ENCODE assay signal across 8 cellular contexts in the genomic region with DNA sequence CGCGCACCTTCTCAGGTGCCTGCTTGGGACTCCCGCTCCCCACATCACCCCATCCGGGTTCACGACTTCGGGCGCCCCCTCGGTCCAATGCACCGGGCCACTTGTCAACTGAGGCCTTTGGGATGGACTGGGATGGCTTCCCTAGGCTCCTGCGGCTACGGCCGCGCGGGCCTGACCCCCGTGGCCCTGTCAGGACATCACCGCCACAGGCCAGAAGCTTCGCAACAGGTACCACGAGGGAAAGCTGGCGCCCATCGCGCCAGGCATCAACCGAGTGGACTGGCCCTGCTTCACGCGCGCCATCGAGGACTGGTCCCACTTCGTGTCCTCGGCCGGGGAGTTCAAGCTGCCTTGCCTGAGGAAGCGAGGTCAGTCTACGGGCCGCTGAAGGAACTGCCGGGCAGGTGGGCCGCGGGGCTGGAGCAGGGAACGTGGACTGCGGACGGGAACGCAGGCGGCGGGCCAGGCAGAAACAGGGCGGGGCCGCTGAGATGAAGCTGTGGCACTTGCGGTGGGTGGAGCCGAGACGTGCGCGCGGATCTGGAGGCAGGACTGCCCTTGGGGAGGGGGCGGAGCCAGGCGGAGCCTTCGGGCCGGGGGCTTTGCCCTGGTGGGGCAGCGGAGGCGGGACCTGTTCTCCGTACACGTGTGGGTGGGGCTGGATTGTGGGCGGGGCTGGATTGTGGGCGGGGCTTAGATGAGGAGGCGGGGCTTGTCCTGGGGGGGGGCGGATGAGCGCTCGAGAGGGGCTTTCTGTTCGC. TPM values are rescaled to one million over a fixed set of nuclear protein-coding genes. Genes with fewer than 3 reads are reported as not detected.
DNase-seq lines count a peak whose midpoint lies in the region; TF ChIP-seq lines count a peak whose summit lies in the region.

No MANE protein-coding gene starts in this region.

- H3K27ac Mint-ChIP-seq in endodermal cell = no peak overlapping the region

- H3K79me1 ChIP-seq in mesendoderm (ENCODE audit: low read length) = no peaks in the 10 kb centered on the region

- no peak overlapping the region for H3K4ac ChIP-seq in mesendoderm (ENCODE audit: low read depth, low read length)

- no peak overlapping the region for H2AK5ac ChIP-seq in mesendoderm (ENCODE audit: low read length)

- no peaks in the 10 kb centered on the region for H3K79me2 ChIP-seq in mesendoderm (ENCODE audit: control insufficient read depth, insufficient read depth, low read length)

- no peak overlapping the region for H3K27ac ChIP-seq in endodermal cell (ENCODE audit: low read depth, low read length)
- H3K27ac ChIP-seq in mesendoderm (ENCODE audit: low read depth, low read length) = no peak overlapping the region

- H3K18ac ChIP-seq in mesendoderm (ENCODE audit: low read length) = no peak overlapping the region

- H3K4me3 Mint-ChIP-seq in endodermal cell = peak overlapping the region; percentile 69

- H3K36me3 ChIP-seq in endodermal cell (ENCODE audit: control insufficient read depth, insufficient read depth, low read length) = no peaks in the 10 kb centered on the region
- no peaks in the 10 kb centered on the region for H3K36me3 ChIP-seq in mesendoderm (ENCODE audit: control insufficient read depth, insufficient read depth, low read length)

- H3K27me3 ChIP-seq in endodermal cell (ENCODE audit: control insufficient read depth, insufficient read depth, low read length, poor library complexity, severe bottlenecking) (peaks cover 33% of the 10 kb centered on the region), mesendoderm (ENCODE audit: insufficient read depth, low read length, poor library complexity) (no peaks in the 10 kb centered on the region)

- H3K36me3 Mint-ChIP-seq in endodermal cell (ENCODE audit: low read depth) = no peaks in the 10 kb centered on the region

- no peak overlapping the region for H4K8ac ChIP-seq in mesendoderm (ENCODE audit: low read depth, low read length)

- no peak overlapping the region for H3K9ac ChIP-seq in endodermal cell (ENCODE audit: extremely low read depth, low read length, poor library complexity, severe bottlenecking)
- peak overlapping the region; percentile 78 for H3K9ac ChIP-seq in mesendoderm (ENCODE audit: low read length)

- H3K9me3 ChIP-seq in endodermal cell (ENCODE audit: control insufficient read depth, low read length) = no peaks in the 10 kb centered on the region

- H4K5ac ChIP-seq in mesendoderm (ENCODE audit: low read length) = no peak overlapping the region

- H3K4me1 ChIP-seq in endodermal cell (ENCODE audit: control insufficient read depth, insufficient read depth, low read length) (peaks cover 4% of the 10 kb centered on the region), mesendoderm (ENCODE audit: control insufficient read depth, low read depth, low read length) (peaks cover 6% of the 10 kb centered on the region)

- no peak for TF ChIP-seq RAD21 in Ishikawa (IDR thresholded peaks at IDR 0.05; ENCODE audit: low read depth)

- H3K4me1 Mint-ChIP-seq in endodermal cell = peaks cover 14% of the 10 kb centered on the region

- no peak overlapping the region for H2BK5ac ChIP-seq in mesendoderm (ENCODE audit: low read length)

- no peak for TF ChIP-seq EP300 in Ishikawa (IDR thresholded peaks at IDR 0.05; ENCODE audit: borderline replicate concordance)

- no peak for TF ChIP-seq CTCF in endodermal cell (conservative IDR thresholded peaks at IDR 0.05)

- H3K56ac ChIP-seq in mesendoderm (ENCODE audit: low read length) = peak overlapping the region; percentile 91

- H2BK120ac ChIP-seq in mesendoderm (ENCODE audit: low read depth, low read length) = no peak overlapping the region

- peak overlapping the region; percentile 97 for H3K23ac ChIP-seq in mesendoderm (ENCODE audit: low read length)

- WGBS in endodermal cell (ENCODE audit: insufficient coverage in 1 of 2, insufficient read length in 1 of 2), 2 experiments = 20 to 39% methylated on average over 31 to 64 of the region's 64 CpGs
- no CpG with 5 or more reads among the region's 64 CpGs for WGBS in mesendoderm (ENCODE audit: extremely low coverage, insufficient coverage, low lambda C conversion rate)

- no peaks in the 10 kb centered on the region for H3K9me3 Mint-ChIP-seq in endodermal cell

- no peak overlapping the region for H2BK15ac ChIP-seq in mesendoderm (replicated peaks; ENCODE audit: low read depth)

- H3K4me3 ChIP-seq in endodermal cell (ENCODE audit: low read length) = peak overlapping the region; percentile 81
- peak overlapping the region; percentile 61 for H3K4me3 ChIP-seq in mesendoderm (ENCODE audit: low read length)

- DNase-seq in NK-92 (lab: John Stamatoyannopoulos, UW; ENCODE audit: unreplicated experiment) (peak; percentile 48), endodermal cell (peak; percentile 99), mesendoderm (peak; percentile 97), NCI-H1436 (lab: John Stamatoyannopoulos, UW) (no peak)
- no peak for DNase-seq in NK-92 treated with Interleukin-12 subunit alpha and Interleukin-12 subunit beta, amount 100 ng/mL, for 24 hours (lab: John Stamatoyannopoulos, UW)
- peak; percentile 94 for DNase-seq in activated CD8-positive, alpha-beta memory T cell treated with anti-CD3 and anti-CD28 coated beads for 24 hours
- peak; percentile 75 for DNase-seq in stimulated activated CD8-positive, alpha-beta memory T cell treated with anti-CD3 and anti-CD28 coated beads, Interleukin-15, amount 100 ng/mL, for 1 hour (ENCODE audit: low read depth)

- peak overlapping the region; percentile 94 for H3K4me2 ChIP-seq in mesendoderm (ENCODE audit: low read length)

- H3K27me3 Mint-ChIP-seq in endodermal cell (ENCODE audit: insufficient read depth) = peaks cover 44% of the 10 kb centered on the region

TF ChIP-seq in Ishikawa, 13 proteins besides CTCF, POLR2A, EP300 and RAD21:
- TF ChIP-seq NFIC (IDR thresholded peaks at IDR 0.05) = no peak
- TF ChIP-seq, protein P1, sequence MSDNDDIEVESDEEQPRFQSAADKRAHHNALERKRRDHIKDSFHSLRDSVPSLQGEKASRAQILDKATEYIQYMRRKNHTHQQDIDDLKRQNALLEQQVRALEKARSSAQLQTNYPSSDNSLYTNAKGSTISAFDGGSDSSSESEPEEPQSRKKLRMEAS (IDR thresholded peaks at IDR 0.05) = peak; percentile 52; the same call in 1 of the 2 replicates

RNA-seq across cellular contexts. Expression of a gene that starts 13.7 kb away (rescaled TPM):
- under 1 TPM; 0.29 to 0.60 TPM for total RNA-seq in endodermal cell
- 1.1 TPM for polyA plus RNA-seq in endodermal cell (2013, experiment 1 of 2)
- polyA plus RNA-seq in endodermal cell (2013, experiment 2 of 2) = 0.50 TPM
- polyA plus RNA-seq in mesendoderm (2013, experiment 1 of 2) = 0.06 TPM
- under 0.01 TPM for polyA plus RNA-seq in mesendoderm (2013, experiment 2 of 2)

RNA-seq across cellular contexts. Expression of a gene that starts 15.8 kb away (rescaled TPM):
- 10 to 100 TPM in 1 of 2 donors, 1 to 10 TPM in 1; 9.8 to 10.8 TPM for total RNA-seq in endodermal cell
- polyA plus RNA-seq in endodermal cell (2013, experiment 1 of 2) = 11.5 TPM
- 8.2 TPM for polyA plus RNA-seq in endodermal cell (2013, experiment 2 of 2)
- 6.1 TPM for polyA plus RNA-seq in mesendoderm (2013, experiment 1 of 2)
- polyA plus RNA-seq in mesendoderm (2013, experiment 2 of 2) = 7.0 TPM

RNA-seq across cellular contexts. Expression of a gene that starts 16.6 kb away (rescaled TPM):
- 100 to 1,000 TPM; 139 to 163 TPM for total RNA-seq in endodermal cell
- polyA plus RNA-seq in endodermal cell (2013, experiment 1 of 2) = 62.2 TPM
- 62.7 TPM for polyA plus RNA-seq in endodermal cell (2013, experiment 2 of 2)
- polyA plus RNA-seq in mesendoderm (2013, experiment 1 of 2) = 61.7 TPM
- 60.1 TPM for polyA plus RNA-seq in mesendoderm (2013, experiment 2 of 2)

RNA-seq across cellular contexts. Expression of a gene that starts 40.9 kb away (rescaled TPM):
- 100 to 1,000 TPM in 1 of 2 donors, 10 to 100 TPM in 1; 99.8 to 105 TPM for total RNA-seq in endodermal cell
- polyA plus RNA-seq in endodermal cell (2013, experiment 1 of 2) = 34.0 TPM
- 34.0 TPM for polyA plus RNA-seq in endodermal cell (2013, experiment 2 of 2)
- 20.9 TPM for polyA plus RNA-seq in mesendoderm (2013, experiment 1 of 2)
- 20.0 TPM for polyA plus RNA-seq in mesendoderm (2013, experiment 2 of 2)

Comparison
In these comparisons a context has a peak if more than half of its experiments do, and no peak if none do; other contexts are left out.
1. DNase-seq: peak in NK-92 (single experiment), activated CD8-positive, alpha-beta memory T cell treated with anti-CD3 and anti-CD28 coated beads for 24 hours (single experiment), endodermal cell (single experiment), mesendoderm (single experiment) and stimulated activated CD8-positive, alpha-beta memory T cell treated with anti-CD3 and anti-CD28 coated beads, Interleukin-15, amount 100 ng/mL, for 1 hour (single experiment); none in NK-92 treated with Interleukin-12 subunit alpha and Interleukin-12 subunit beta, amount 100 ng/mL, for 24 hours (single experiment) and NCI-H1436 (single experiment).